ENCODE assay signal across 33 cellular contexts in the genomic region with DNA sequence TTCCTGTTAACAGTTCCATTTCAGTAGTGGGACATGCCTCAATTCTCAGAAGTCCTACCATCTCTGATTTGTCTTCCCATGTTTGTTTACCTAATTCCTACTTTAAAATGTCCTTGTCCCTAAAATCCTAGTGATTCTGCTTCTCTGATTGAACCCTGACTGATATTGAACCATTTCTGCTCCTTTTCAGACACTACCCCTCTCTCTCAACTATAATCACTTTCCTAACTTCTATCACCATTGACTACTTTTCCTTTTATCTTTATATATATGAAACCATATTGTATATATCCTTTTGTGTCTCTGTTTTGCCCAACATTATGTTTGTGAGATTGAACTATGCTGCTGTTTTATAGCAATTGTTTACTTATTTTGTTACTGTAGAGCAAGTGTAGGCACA.
"Had no signal": no experiment of that assay in that cellular context is flagged by ENCODE, and none has a peak within 500 bp of the region (broad histone marks: within the 10 kb centered on the region; RNA-seq: fewer than 3 reads in every experiment).

No MANE protein-coding gene starts in this region.

- H3K9me3 ChIP-seq: adrenal gland had no signal

- H3K36me3 ChIP-seq: adrenal gland, ascending aorta, brain microvascular endothelial cell, breast epithelium, cardiac muscle cell had no signal

- DNase-seq: activated effector memory CD4-positive, alpha-beta T cell treated with anti-CD3 and anti-CD28 coated beads, Interleukin-2, amount 50 U/mL, for 16 hours; activated gamma-delta T cell; activated gamma-delta T cell treated with Interleukin-2 at 50 U/mL for 16 hours; activated naive CD4-positive, alpha-beta T cell; activated naive CD4-positive, alpha-beta T cell treated with anti-CD3 and anti-CD28 coated beads for 36 hours; activated naive CD4-positive, alpha-beta T cell treated with anti-CD3 and anti-CD28 coated beads, Interleukin-2, amount 10 ng/mL, durations not matched to agents 7 days and 5 days; activated naive CD4-positive, alpha-beta T cell treated with anti-CD3 and anti-CD28 coated beads, Interleukin-2, amount 50 U/mL, for 16 hours; activated naive CD4-positive, alpha-beta T cell treated with Interleukin-2 at 50 U/mL for 16 hours; activated naive CD8-positive, alpha-beta T cell treated with anti-CD3 and anti-CD28 coated beads for 36 hours; activated naive CD8-positive, alpha-beta T cell treated with anti-CD3 and anti-CD28 coated beads, Interleukin-2, amount 10 ng/mL, durations not matched to agents 7 days and 5 days; activated naive CD8-positive, alpha-beta T cell treated with anti-CD3 and anti-CD28 coated beads, Interleukin-2, amount 50 U/mL, for 24 hours; activated T-cell treated with anti-CD3 and anti-CD28 coated beads, Interleukin-2, amount 50 U/mL, for 1 hour; activated T-cell treated with anti-CD3 and anti-CD28 coated beads, Interleukin-2, amount 50 U/mL, for 24 hours; activated T-cell treated with anti-CD3 and anti-CD28 coated beads, Interleukin-2, amount 50 U/mL, for 4 hours; activated T-cell treated with anti-CD3 and anti-CD28 coated beads, Interleukin-2, amount 50 U/mL, for 48 hours; activated T-cell treated with anti-CD3 and anti-CD28 coated beads, Interleukin-2, amount 50 U/mL, for 72 hours; adrenal gland; amniotic stem cell; amygdala; anterior cingulate cortex; aorta; body of pancreas; brain microvascular endothelial cell; caudate nucleus; central memory CD4-positive, alpha-beta T cell; cerebellar nuclear complex had no signal

- H3K4me1 ChIP-seq: adrenal gland, ascending aorta, body of pancreas, breast epithelium had no signal

- ATAC-seq: activated naive CD4-positive, alpha-beta T cell treated with anti-CD3 and anti-CD28 coated beads, Interleukin-2, amount 50 U/mL, for 72 hours; activated naive CD8-positive, alpha-beta T cell treated with anti-CD3 and anti-CD28 coated beads, Interleukin-2, amount 50 U/mL, for 24 hours; activated T-cell treated with anti-CD3 and anti-CD28 coated beads, Interleukin-2, amount 50 U/mL, for 4 hours; activated T-cell treated with anti-CD3 and anti-CD28 coated beads, Interleukin-2, amount 50 U/mL, for 72 hours; activated T-helper 17 cell treated with anti-CD3 and anti-CD28 coated beads, Interleukin-2, amount 50 U/mL, for 72 hours; body of pancreas had no signal

- H3K27ac ChIP-seq: adrenal gland, ascending aorta, body of pancreas, brain microvascular endothelial cell, breast epithelium, cardiac muscle cell had no signal

- FAIRE-seq: astrocyte, bronchial epithelial cell had no signal

- H3K27me3 ChIP-seq: adrenal gland, ascending aorta, body of pancreas, brain microvascular endothelial cell, breast epithelium, cardiac muscle cell had no signal

- H3K4me3 ChIP-seq: adrenal gland, ascending aorta, body of pancreas, breast epithelium, cardiac muscle cell had no signal
